In genomic region chr3:6326760-6327159, GRCh38 we compare ENCODE assay signal across 16 cellular contexts.
DNase-seq lines count a peak whose midpoint lies in the region; TF ChIP-seq lines count a peak whose summit lies in the region.
"Had no signal": no experiment of that assay in that cellular context is flagged by ENCODE, and none has a peak within 500 bp of the region (broad histone marks: within the 10 kb centered on the region; RNA-seq: fewer than 3 reads in every experiment).

No MANE protein-coding gene starts in this region.

- H3K4me3 Mint-ChIP-seq in nephron = peak overlapping the region in 1 of 3 experiments; percentile 3

- TF ChIP-seq CTCF in GM12865 (IDR thresholded peaks at IDR 0.05; ENCODE audit: insufficient read depth, low read depth, low read length, missing control alignments) (no peak), nephron (IDR thresholded peaks at IDR 0.05; ENCODE audit: unreplicated experiment in 3 of 3) (no peak)

- no peaks in the 10 kb centered on the region for H3K36me3 Mint-ChIP-seq in nephron (ENCODE audit: low read depth)

- peaks cover 14% of the 10 kb centered on the region for H3K4me1 Mint-ChIP-seq in nephron

- DNase-seq in NCI-H524 (lab: John Stamatoyannopoulos, UW) = peak; percentile 11 to 22
- DNase-seq in NCI-H524 treated with DMSO at 0.1 percent for 48 hours (lab: John Stamatoyannopoulos, UW) = no peak
- peak; percentile 35 for DNase-seq in GM12865 (ENCODE audit: low read depth)
- DNase-seq in SHP77 (lab: John Stamatoyannopoulos, UW) = peak; percentile 88 to 91
- no peak for DNase-seq in NCI-H146 (lab: John Stamatoyannopoulos, UW)
- DNase-seq in activated effector memory CD4-positive, alpha-beta T cell treated with anti-CD3 and anti-CD28 coated beads, Interleukin-2, amount 50 U/mL, for 16 hours = no peak
- no peak for DNase-seq in middle frontal gyrus (ENCODE audit: extremely low spot score, low spot score)
- DNase-seq: COR-L47, DMS153, GM23248, NCI-H2171 treated with DMSO at 0.1 percent for 48 hours, NCI-H526, OCI-M1, T-helper 2 cell had no signal

- peaks cover 8% of the 10 kb centered on the region for H3K9me3 Mint-ChIP-seq in nephron

- H3K27ac Mint-ChIP-seq in nephron = peak overlapping the region; percentile 52 to 82 (median 73)

- no peaks in the 10 kb centered on the region for H3K27me3 Mint-ChIP-seq in nephron (ENCODE audit: low read depth)

- H3K4me3 ChIP-seq in GM12865 (ENCODE audit: low read depth, low read length) = no peak overlapping the region
- H3K4me3 ChIP-seq: A549, GM23248 had no signal

Comparison
In these comparisons a context has a peak if more than half of its experiments do, and no peak if none do; other contexts are left out.
1. DNase-seq: peak in NCI-H524 (2 of 2), GM12865 (single experiment) and SHP77 (2 of 2); none in NCI-H524 treated with DMSO at 0.1 percent for 48 hours (single experiment), NCI-H146 (single experiment), activated effector memory CD4-positive, alpha-beta T cell treated with anti-CD3 and anti-CD28 coated beads, Interleukin-2, amount 50 U/mL, for 16 hours (single experiment) and middle frontal gyrus (single experiment).